In the genomic region with DNA sequence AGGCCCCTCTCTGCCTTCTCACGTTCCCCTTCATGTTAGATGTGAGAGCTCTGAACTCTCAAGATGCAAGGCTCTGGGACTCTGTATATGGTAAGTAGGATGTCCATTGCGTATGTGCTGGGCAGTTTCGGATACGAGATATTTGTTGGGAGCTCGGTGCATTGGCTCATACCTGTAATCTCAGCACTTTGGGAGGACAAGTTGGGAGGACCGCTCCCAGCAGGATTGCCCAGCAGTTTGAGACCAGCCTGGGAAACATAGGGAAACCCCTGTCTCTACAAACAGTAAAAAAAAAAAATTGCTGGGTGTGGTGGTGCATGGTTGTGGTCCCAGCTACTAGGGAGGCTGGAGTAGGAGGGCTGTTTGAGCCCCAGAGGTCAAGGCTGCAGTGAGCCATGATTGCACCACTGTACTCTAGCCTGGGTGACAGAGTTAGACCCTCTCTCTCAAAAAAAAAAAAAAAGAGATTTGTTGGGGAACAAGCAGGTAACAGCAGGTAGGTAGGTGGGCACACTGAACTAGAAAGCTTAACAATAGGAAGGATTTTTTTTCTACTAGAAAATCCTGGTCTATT, we compare ENCODE assay signal across 22 cellular contexts. TPM values are rescaled to one million over a fixed set of nuclear protein-coding genes. Genes with fewer than 3 reads are reported as not detected.
"Had no signal": no experiment of that assay in that cellular context is flagged by ENCODE, and none has a peak within 500 bp of the region (broad histone marks: within the 10 kb centered on the region; RNA-seq: fewer than 3 reads in every experiment).

No MANE protein-coding gene starts in this region.

- H3K4me2 ChIP-seq: hepatocyte had no signal

- H3K36me3 Mint-ChIP-seq: naive thymus-derived CD8-positive, alpha-beta T cell had no signal

- H3K4me3 ChIP-seq: body of pancreas, cardiac muscle cell, hepatocyte, left lung, lung, pancreas, skin epidermis, tibial artery had no signal

- H3K9me3 Mint-ChIP-seq: activated naive CD4-positive, alpha-beta T cell treated with anti-CD3 and anti-CD28 coated beads, Interleukin-2, amount 10 ng/mL, durations not matched to agents 7 days and 5 days; activated T-cell treated with anti-CD3 and anti-CD28 coated beads, Interleukin-2, amount 50 U/mL, for 24 hours; mesothelial cell of epicardium; naive thymus-derived CD8-positive, alpha-beta T cell; stimulated activated naive CD8-positive, alpha-beta T cell treated with anti-CD3 and anti-CD28 coated beads, Interleukin-15, amount 100 ng/mL, for 72 hours had no signal

- H3K36me3 ChIP-seq: cardiac muscle cell, left lung, neutrophil, pancreas, tibial artery had no signal

- H3K4me3 Mint-ChIP-seq: activated naive CD4-positive, alpha-beta T cell treated with anti-CD3 and anti-CD28 coated beads, Interleukin-2, amount 10 ng/mL, durations not matched to agents 7 days and 5 days; activated T-cell treated with anti-CD3 and anti-CD28 coated beads, Interleukin-2, amount 50 U/mL, for 24 hours; endodermal cell; mesothelial cell of epicardium; stimulated activated naive CD8-positive, alpha-beta T cell treated with anti-CD3 and anti-CD28 coated beads, Interleukin-15, amount 100 ng/mL, for 72 hours had no signal

- H3K27me3 Mint-ChIP-seq: activated naive CD4-positive, alpha-beta T cell treated with anti-CD3 and anti-CD28 coated beads, Interleukin-2, amount 10 ng/mL, durations not matched to agents 7 days and 5 days; activated T-cell treated with anti-CD3 and anti-CD28 coated beads, Interleukin-2, amount 50 U/mL, for 24 hours; naive thymus-derived CD8-positive, alpha-beta T cell; stimulated activated naive CD8-positive, alpha-beta T cell treated with anti-CD3 and anti-CD28 coated beads, Interleukin-15, amount 100 ng/mL, for 72 hours had no signal

- H3K9me3 ChIP-seq: body of pancreas, left lung, neutrophil, pancreas, tibial artery had no signal

- H3K27ac Mint-ChIP-seq: activated naive CD4-positive, alpha-beta T cell treated with anti-CD3 and anti-CD28 coated beads, Interleukin-2, amount 10 ng/mL, durations not matched to agents 7 days and 5 days; endodermal cell; mesothelial cell of epicardium; stimulated activated naive CD8-positive, alpha-beta T cell treated with anti-CD3 and anti-CD28 coated beads, Interleukin-15, amount 100 ng/mL, for 72 hours had no signal

- DNase-seq: activated CD8-positive, alpha-beta memory T cell treated with anti-CD3 and anti-CD28 coated beads, Interleukin-2, amount 50 U/mL, for 4 hours; activated naive CD4-positive, alpha-beta T cell treated with anti-CD3 and anti-CD28 coated beads, Interleukin-2, amount 10 ng/mL, durations not matched to agents 7 days and 5 days; activated T-cell treated with anti-CD3 and anti-CD28 coated beads, Interleukin-2, amount 50 U/mL, for 24 hours; body of pancreas; cortex of kidney; endodermal cell; foreskin fibroblast; kidney glomerular epithelial cell; left lung; naive thymus-derived CD8-positive, alpha-beta T cell; pancreas; stimulated activated CD4-positive, alpha-beta T cell treated with anti-CD3 and anti-CD28 coated beads, Interleukin-1b, Interleukin-23, amount 100 ng/mL, for 48 hours; stimulated activated naive CD8-positive, alpha-beta T cell treated with anti-CD3 and anti-CD28 coated beads, Interleukin-15, amount 100 ng/mL, for 72 hours; T-helper 9 cell; tibial artery had no signal

- ATAC-seq: body of pancreas; left lung; naive thymus-derived CD8-positive, alpha-beta T cell; pancreas; right cardiac atrium; stimulated activated naive CD8-positive, alpha-beta T cell treated with anti-CD3 and anti-CD28 coated beads, Interleukin-15, amount 100 ng/mL, for 72 hours had no signal

- H3K4me1 ChIP-seq: pancreas had no signal

- H3K27me3 ChIP-seq: body of pancreas, cardiac muscle cell, hepatocyte, left lung, pancreas, tibial artery had no signal

- H2AFZ ChIP-seq: hepatocyte had no signal

- H3K27ac ChIP-seq: body of pancreas, hepatocyte, left lung, neutrophil, pancreas, skin epidermis, tibial artery had no signal

RNA-seq across cellular contexts. Expression of a gene that starts 46.5 kb away (rescaled TPM):
- total RNA-seq: body of pancreas had no signal
